In genomic region chr14:85195872-85196477, GRCh38 we compare ENCODE assay signal across 9 cellular contexts.
DNase-seq lines count a peak whose midpoint lies in the region; ATAC-seq, FAIRE-seq and TF ChIP-seq lines count a peak whose summit lies in the region.
"Had no signal": no experiment of that assay in that cellular context is flagged by ENCODE, and none has a peak within 500 bp of the region (broad histone marks: within the 10 kb centered on the region; RNA-seq: fewer than 3 reads in every experiment).

No MANE protein-coding gene starts in this region.

- H2BK15ac ChIP-seq in neuronal stem cell (ENCODE audit: low read length) = no peak overlapping the region

- H3K9ac ChIP-seq in HepG2 (ENCODE audit: insufficient read depth, low read depth, low read length) (no peak overlapping the region), neuronal stem cell (ENCODE audit: low read depth, low read length, poor library complexity) (no peak overlapping the region)

- no peaks in the 10 kb centered on the region for H3K36me3 ChIP-seq in adrenal gland (replicated peaks in 1 of 2)
- no peaks in the 10 kb centered on the region for H3K36me3 ChIP-seq in HepG2 (replicated peaks in 1 of 2; ENCODE audit: control insufficient read depth in 1 of 2, insufficient read depth in 2 of 2, low read length in 2 of 2)
- no peaks in the 10 kb centered on the region for H3K36me3 ChIP-seq in neuronal stem cell (replicated peaks in 1 of 2; ENCODE audit: control insufficient read depth in 2 of 2, insufficient read depth in 2 of 2, low read length in 2 of 2)

- H4K8ac ChIP-seq in neuronal stem cell (ENCODE audit: low read depth, low read length) = no peak overlapping the region

- H3K23ac ChIP-seq in neuronal stem cell (ENCODE audit: low read depth, low read length, poor library complexity) = no peak overlapping the region

- no peak overlapping the region for H4K91ac ChIP-seq in neuronal stem cell (ENCODE audit: low read depth, low read length, poor library complexity)

- H2BK120ac ChIP-seq in neuronal stem cell (ENCODE audit: low read depth, low read length) = no peak overlapping the region

- ATAC-seq in HepG2 (no peak), HG03457 (IDR thresholded peaks at IDR 0.05; ENCODE audit: unreplicated experiment) (no peak)

- CTCF ChIA-PET in HepG2 (lab: Yijun Ruan, JAX; ENCODE audit: low intra/inter-chr PET ratio, low total read pairs) = interaction anchor here (0.8 to 1.2 kb wide), 2 partner anchors 415 to 842 kb away, joined by 3 read pairs; no protein-coding TSS in a partner anchor

- H3K14ac ChIP-seq in neuronal stem cell (ENCODE audit: low read length) = no peak overlapping the region

- POLR2A ChIA-PET in HepG2 (lab: Yijun Ruan, JAX) = no interaction called here

- no peak for TF ChIP-seq RAD21 in HepG2 (CRISPR knock-in tag; IDR thresholded peaks at IDR 0.05)

- peaks cover 3% of the 10 kb centered on the region for H3K27me3 Mint-ChIP-seq in HFFc6 (ENCODE audit: insufficient read depth)

- no peak overlapping the region for H3K4me3 ChIP-seq in adrenal gland
- H3K4me3 ChIP-seq in HepG2 (replicated peaks in 1 of 3; ENCODE audit: insufficient read depth in 1 of 3, low read depth in 2 of 3, low read length in 3 of 3) = no peak overlapping the region
- no peak overlapping the region for H3K4me3 ChIP-seq in neuronal stem cell (ENCODE audit: low read length in 2 of 2)

- no peak for TF ChIP-seq POLR2A in adrenal gland (IDR thresholded peaks at IDR 0.05)
- no peak for TF ChIP-seq POLR2A in HepG2 (IDR thresholded peaks at IDR 0.05; ENCODE audit: insufficient read depth in 1 of 2, low read depth in 2 of 2, low read length in 2 of 2)

- H4K20me1 ChIP-seq in HepG2 (ENCODE audit: insufficient read depth, low read length) = no peaks in the 10 kb centered on the region

- H3K4me3 Mint-ChIP-seq in HFFc6 = no peak overlapping the region

- TF ChIP-seq CTCF in AG09319 (IDR thresholded peaks at IDR 0.05; ENCODE audit: low read depth, low read length) (peak; percentile 51), HFFc6 (IDR thresholded peaks at IDR 0.05) (peak; percentile 80), adrenal gland (IDR thresholded peaks at IDR 0.05) (peak; percentile 20 to 52 (median 48)), HepG2 (CRISPR knock-in tag; IDR thresholded peaks at IDR 0.05) (peak; percentile 25)

- FAIRE-seq in HepG2 (lab: Jason Lieb, UNC) = no peak

- H3K9me3 Mint-ChIP-seq in HFFc6 = no peaks in the 10 kb centered on the region

- 88 to 95% (median 91%) methylated on average over 4 of the region's 4 CpGs for WGBS in adrenal gland, 4 donors
- 44% methylated on average over 4 of the region's 4 CpGs for WGBS in HepG2 (ENCODE audit: low lambda C conversion rate)
- WGBS in neuronal stem cell (ENCODE audit: extremely low coverage in 2 of 2, insufficient read length in 2 of 2, insufficient replicate concordance in 1 of 2), 2 donors = no CpG with 5 or more reads among the region's 4 CpGs

- no peak overlapping the region for H2BK12ac ChIP-seq in neuronal stem cell (ENCODE audit: low read length)

- no TSS peak for BruUV-seq in HepG2 (replicated peaks; lab: Mats Ljungman, UMichigan)

- H3K79me2 ChIP-seq in HepG2 (ENCODE audit: insufficient read depth, low read length) = no peaks in the 10 kb centered on the region

- H3K4me1 ChIP-seq in adrenal gland (replicated peaks in 1 of 2) (no peaks in the 10 kb centered on the region), HepG2 (ENCODE audit: insufficient read depth, low read length) (no peaks in the 10 kb centered on the region), neuronal stem cell (ENCODE audit: control insufficient read depth in 2 of 2, insufficient read depth in 1 of 2, low read depth in 1 of 2, low read length in 2 of 2) (peaks cover 0 to 6% of the 10 kb centered on the region in 2 donors)

- no peak overlapping the region for H2AK5ac ChIP-seq in neuronal stem cell (ENCODE audit: low read depth, low read length)

- intact Hi-C loops in adrenal gland (cut with DNase I) (loop anchor here in 1 of 2 donors (10.0 kb wide), 1 partner anchor 339 kb away; the partner anchor contains the start of gene FLRT2), HepG2 (cut with micrococcal nuclease; ENCODE audit: unreplicated experiment) (loop anchor here (5.0 to 10.0 kb wide), 2 partner anchors 329 to 416 kb away; no protein-coding TSS in a partner anchor)

- H3K4ac ChIP-seq in neuronal stem cell (ENCODE audit: low read length) = no peak overlapping the region

- no peak overlapping the region for H3K27ac Mint-ChIP-seq in HFFc6

- no peak overlapping the region for H2AFZ ChIP-seq in HepG2 (ENCODE audit: low read length)
- H2AFZ ChIP-seq in neuronal stem cell (ENCODE audit: low read length) = no peak overlapping the region

- H3K4me2 ChIP-seq in HepG2 (ENCODE audit: low read depth, low read length) (no peak overlapping the region), neuronal stem cell (ENCODE audit: insufficient read depth, low read length, poor library complexity, severe bottlenecking) (no peak overlapping the region)

- H2BK5ac ChIP-seq in neuronal stem cell (ENCODE audit: low read length) = no peak overlapping the region

- no peak for DNase-seq in AG09319 (ENCODE audit: extremely low read depth, low read depth)
- no peak for DNase-seq in HFFc6
- DNase-seq in adrenal gland = peak in 1 of 7 donors; percentile 26
- no peak for DNase-seq in HepG2 (ENCODE audit: low spot score)
- no peak for DNase-seq in middle frontal gyrus (ENCODE audit: extremely low spot score, low spot score)
- DNase-seq in NCI-H2029 (lab: John Stamatoyannopoulos, UW) = no peak
- DNase-seq in neuronal stem cell (ENCODE audit: low spot score) = no peak
- DNase-seq: NCI-H187 treated with DMSO at 0.1 percent for 48 hours had no signal

- no peaks in the 10 kb centered on the region for H3K79me1 ChIP-seq in neuronal stem cell (ENCODE audit: low read depth, low read length)

- no peaks in the 10 kb centered on the region for H3K36me3 Mint-ChIP-seq in HFFc6 (ENCODE audit: low read depth)

- no peak for TF ChIP-seq EP300 in HepG2 (IDR thresholded peaks at IDR 0.05; ENCODE audit: low read depth in 2 of 2, low read length in 2 of 2)
- TF ChIP-seq EP300 in HepG2 (CRISPR knock-in tag; IDR thresholded peaks at IDR 0.05; ENCODE audit: borderline replicate concordance) = no peak

- peaks cover 7% of the 10 kb centered on the region for H3K4me1 Mint-ChIP-seq in HFFc6 (ENCODE audit: low read depth)

- no peak overlapping the region for H3K18ac ChIP-seq in neuronal stem cell (ENCODE audit: low read length)

- in situ Hi-C loops in HepG2 (cut with HindIII; ENCODE audit: extremely low pct_ligation_motif_present, low pct_unique_long_range_greater_than_20kb) = no loop called here

- no peak overlapping the region for H3K27ac ChIP-seq in adrenal gland
- H3K27ac ChIP-seq in HepG2 (ENCODE audit: extremely low read length, insufficient read depth, low read length) = no peak overlapping the region
- no peak overlapping the region for H3K27ac ChIP-seq in neuronal stem cell (replicated peaks; ENCODE audit: low read length)

- H3K9me3 ChIP-seq in adrenal gland (replicated peaks in 1 of 3) (no peaks in the 10 kb centered on the region), HepG2 (ENCODE audit: low read length) (peaks cover 68% of the 10 kb centered on the region), neuronal stem cell (replicated peaks in 1 of 2; ENCODE audit: control insufficient read depth in 2 of 2, insufficient read depth in 1 of 2, low read depth in 1 of 2, low read length in 2 of 2) (no peaks in the 10 kb centered on the region)

- H3K27me3 ChIP-seq in adrenal gland = no peaks in the 10 kb centered on the region
- no peaks in the 10 kb centered on the region for H3K27me3 ChIP-seq in HepG2 (ENCODE audit: control insufficient read depth in 1 of 2, insufficient read depth in 2 of 2, low read length in 2 of 2)
- no peaks in the 10 kb centered on the region for H3K27me3 ChIP-seq in neuronal stem cell (ENCODE audit: control insufficient read depth in 3 of 3, insufficient read depth in 3 of 3, low read depth in 1 of 3, low read length in 3 of 3)

TF ChIP-seq in HepG2, 621 proteins besides CTCF, POLR2A, EP300 and RAD21:
- peak; percentile 67 for TF ChIP-seq STAG1 (CRISPR knock-in tag; IDR thresholded peaks at IDR 0.05)
- no peak for TF ChIP-seq ZBTB33 (CRISPR knock-in tag; IDR thresholded peaks at IDR 0.05)

Comparison
In these comparisons a context has a peak if more than half of its experiments do, and no peak if none do; other contexts are left out.
1. CTCF ChIP-seq: peak in every context shown above with its lines; median percentile 80 in HFFc6; 51 in AG09319; 48 in adrenal gland; 25 in HepG2.